In the genomic region with DNA sequence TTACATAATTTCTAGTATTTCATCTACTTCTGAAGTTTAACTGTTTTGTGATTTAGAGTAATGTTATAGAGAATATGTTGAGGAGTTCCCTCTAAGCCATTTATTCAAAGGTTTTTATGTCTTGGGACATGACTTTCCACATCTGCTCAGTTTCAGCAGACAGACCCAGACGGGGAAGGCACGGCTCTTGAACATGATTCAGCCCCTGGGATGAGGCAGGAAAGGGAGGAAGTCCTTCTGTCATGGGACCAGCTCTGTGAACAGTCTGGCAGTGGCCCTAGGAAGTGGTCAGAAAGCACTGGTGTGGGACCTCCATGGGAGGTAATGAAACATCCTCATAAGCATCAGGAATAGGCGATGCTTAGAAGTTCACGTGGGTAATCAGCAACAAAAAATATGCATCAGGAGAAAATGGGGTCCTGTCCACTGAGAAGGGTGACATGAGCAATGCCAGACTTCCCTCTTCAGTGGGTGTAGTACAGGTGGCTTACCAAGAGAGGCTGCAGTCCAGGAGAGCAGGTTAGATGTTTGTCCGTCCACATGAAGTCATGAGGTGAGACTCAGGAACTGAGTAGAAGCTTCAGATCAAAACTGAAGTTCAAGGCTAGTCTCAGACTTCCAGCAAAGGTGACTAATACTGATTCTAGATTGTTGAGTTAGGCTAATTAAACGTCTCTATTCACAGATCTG, we compare ENCODE assay signal across 24 cellular contexts.
DNase-seq lines count a peak whose midpoint lies in the region; ATAC-seq and TF ChIP-seq lines count a peak whose summit lies in the region.
"Had no signal": no experiment of that assay in that cellular context is flagged by ENCODE, and none has a peak within 500 bp of the region (broad histone marks: within the 10 kb centered on the region; RNA-seq: fewer than 3 reads in every experiment).

No MANE protein-coding gene starts in this region.

- 55 to 67% (median 60%) methylated on average over 6 of the region's 6 CpGs for WGBS in spleen, 5 donors

- POLR2A ChIA-PET in HCT116 (lab: Charles Lee) = no interaction called here

- TF ChIP-seq POLR2A in HCT116 (IDR thresholded peaks at IDR 0.05; ENCODE audit: borderline replicate concordance, extremely low read depth, insufficient read depth, insufficient read length) = no peak
- TF ChIP-seq POLR2A in spleen (IDR thresholded peaks at IDR 0.05) = no peak
- no peak for TF ChIP-seq POLR2A in erythroblast (IDR thresholded peaks at IDR 0.05; ENCODE audit: low read length)

- H3K9me3 ChIP-seq in HCT116 (ENCODE audit: control insufficient read depth in 1 of 2, insufficient read depth in 1 of 2, low read depth in 1 of 2, low read length in 2 of 2) = no peaks in the 10 kb centered on the region
- peaks cover 0 to 29% (median 24%) of the 10 kb centered on the region in 8 donors for H3K9me3 ChIP-seq in spleen

- H3K36me3 ChIP-seq in HCT116 (ENCODE audit: control insufficient read depth in 1 of 2, insufficient read depth in 2 of 2, low read length in 2 of 2) = no peaks in the 10 kb centered on the region
- no peaks in the 10 kb centered on the region for H3K36me3 ChIP-seq in spleen
- H3K36me3 ChIP-seq: ascending aorta, lower lobe of right lung, WERI-Rb-1 had no signal

- no peak overlapping the region for H3K4me2 ChIP-seq in HCT116 (ENCODE audit: low read length)
- H3K4me2 ChIP-seq: PC-9 had no signal

- RAD21 ChIA-PET in HCT116 (lab: Charles Lee; ENCODE audit: low non-redundant PET in 1 of 2, low total read pairs in 2 of 2, uncharacterized antibody in 2 of 2, unreplicated experiment in 2 of 2) = no interaction called here

- no TSS peak for BruUV-seq in HCT116 (replicated peaks; lab: Mats Ljungman, UMichigan)

- H3K4me3 ChIP-seq in HCT116 (replicated peaks in 1 of 2; ENCODE audit: low read depth in 1 of 2, low read length in 2 of 2) (no peak overlapping the region), fibroblast of pulmonary artery (replicated peaks; ENCODE audit: low read depth, low read length) (no peak overlapping the region), spleen (no peak overlapping the region)
- H3K4me3 ChIP-seq: ascending aorta, lower lobe of right lung, mucosa of descending colon, PC-9 had no signal

- no peak for TF ChIP-seq CTCF in HCT116 (IDR thresholded peaks at IDR 0.05 in 2 of 3, conservative IDR thresholded peaks at IDR 0.05 in 1 of 3; ENCODE audit: borderline replicate concordance in 1 of 3, insufficient read depth in 1 of 3, low read depth in 2 of 3, low read length in 2 of 3)
- no peak for TF ChIP-seq CTCF in fibroblast of pulmonary artery (IDR thresholded peaks at IDR 0.05; ENCODE audit: low read length, missing control alignments)
- TF ChIP-seq CTCF in spleen (IDR thresholded peaks at IDR 0.05 in 8 of 11, conservative IDR thresholded peaks at IDR 0.05 in 3 of 11) = no peak

- no peaks in the 10 kb centered on the region for H3K27me3 ChIP-seq in HCT116 (ENCODE audit: insufficient read depth, low read length)
- no peaks in the 10 kb centered on the region for H3K27me3 ChIP-seq in spleen (replicated peaks in 1 of 7)
- H3K27me3 ChIP-seq: ascending aorta had no signal

- ATAC-seq in HCT116 (peak; percentile 55; the same call in 1 of the 2 replicates), GM21619 (IDR thresholded peaks at IDR 0.05; ENCODE audit: unreplicated experiment) (no peak)
- ATAC-seq: lower lobe of right lung, mucosa of descending colon had no signal

- no peaks in the 10 kb centered on the region for H3K79me2 ChIP-seq in HCT116 (ENCODE audit: insufficient read depth, low read length)

- no peak overlapping the region for H3K9ac ChIP-seq in HCT116 (ENCODE audit: low read length)

- intact Hi-C loops in HCT116 (cut with micrococcal nuclease) = no loop called here
- intact Hi-C loops in spleen (cut with DNase I; ENCODE audit: low total_unique reads) = no loop called here

- H3K4me1 ChIP-seq in HCT116 (ENCODE audit: control insufficient read depth in 1 of 2, insufficient read depth in 2 of 2, low read length in 2 of 2) = no peaks in the 10 kb centered on the region
- no peaks in the 10 kb centered on the region for H3K4me1 ChIP-seq in spleen
- H3K4me1 ChIP-seq: ascending aorta, lower lobe of right lung had no signal

- no peak for TF ChIP-seq RAD21 in HCT116 (IDR thresholded peaks at IDR 0.05; ENCODE audit: low read depth)

- CTCF ChIA-PET in HCT116 (lab: Charles Lee) = no interaction called here

- DNase-seq in HCT116 (ENCODE audit: low read depth, low spot score) (no peak), RPMI7951 (ENCODE audit: low read depth) (peak; percentile 6), fibroblast of pulmonary artery (ENCODE audit: low read depth) (peak; percentile 53), spleen (no peak), hypothalamus (lab: John Stamatoyannopoulos, UW) (no peak), erythroblast (lab: John Stamatoyannopoulos, UW) (no peak)
- DNase-seq: activated CD4-positive, alpha-beta T cell treated with anti-CD3 and anti-CD28 coated beads for 48 hours; activated CD8-positive, alpha-beta memory T cell treated with anti-CD3 and anti-CD28 coated beads for 24 hours; activated effector memory CD4-positive, alpha-beta T cell treated with anti-CD3 and anti-CD28 coated beads, Interleukin-2, amount 50 U/mL, for 16 hours; activated naive CD8-positive, alpha-beta T cell treated with anti-CD3 and anti-CD28 coated beads for 36 hours; activated T-cell treated with anti-CD3 and anti-CD28 coated beads, Interleukin-2, amount 50 U/mL, for 1 hour; central memory CD4-positive, alpha-beta T cell; glutamatergic neuron; H9; lower lobe of right lung; mucosa of descending colon; NCI-H1092 treated with DMSO at 0.1 percent for 48 hours; NCI-H187 treated with DMSO at 0.1 percent for 48 hours; NCI-H524; PC-9; SHP77; WERI-Rb-1 had no signal

- H3K27ac ChIP-seq in HCT116 (ENCODE audit: low read depth, low read length) = no peak overlapping the region
- peak overlapping the region in 6 of 8 donors; percentile 6 to 44 (median 19) for H3K27ac ChIP-seq in spleen
- H3K27ac ChIP-seq: ascending aorta, lower lobe of right lung, PC-9, WERI-Rb-1 had no signal

- H2AFZ ChIP-seq in HCT116 (ENCODE audit: low read depth, low read length, poor library complexity, severe bottlenecking) = no peak overlapping the region
- H2AFZ ChIP-seq: PC-9 had no signal

- H4K20me1 ChIP-seq in HCT116 (ENCODE audit: insufficient read depth) = no peaks in the 10 kb centered on the region

- no peaks in the 10 kb centered on the region for H3K9me2 ChIP-seq in HCT116 (ENCODE audit: insufficient read depth)

TF ChIP-seq in HCT116, 20 proteins besides CTCF, POLR2A, EP300 and RAD21 (continues in another document):
- no peak for TF ChIP-seq ELF1 (IDR thresholded peaks at IDR 0.05; ENCODE audit: borderline replicate concordance, low read depth)
- no peak for TF ChIP-seq EGR1 (IDR thresholded peaks at IDR 0.05; ENCODE audit: low read depth)
- no peak for TF ChIP-seq JUND (IDR thresholded peaks at IDR 0.05)
- no peak for TF ChIP-seq SP1 (IDR thresholded peaks at IDR 0.05; ENCODE audit: low read depth)
- TF ChIP-seq EZH2phosphoT487 (IDR thresholded peaks at IDR 0.05; ENCODE audit: borderline replicate concordance) = no peak
- TF ChIP-seq POLR2AphosphoS5 (IDR thresholded peaks at IDR 0.05; ENCODE audit: low read depth, low read length) = no peak
- no peak for TF ChIP-seq TCF7L2 (IDR thresholded peaks at IDR 0.05; ENCODE audit: borderline replicate concordance, extremely low read depth, insufficient read depth, insufficient read length)
- TF ChIP-seq, protein P1, sequence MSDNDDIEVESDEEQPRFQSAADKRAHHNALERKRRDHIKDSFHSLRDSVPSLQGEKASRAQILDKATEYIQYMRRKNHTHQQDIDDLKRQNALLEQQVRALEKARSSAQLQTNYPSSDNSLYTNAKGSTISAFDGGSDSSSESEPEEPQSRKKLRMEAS (IDR thresholded peaks at IDR 0.05) = no peak
- no peak for TF ChIP-seq CEBPB (IDR thresholded peaks at IDR 0.05; ENCODE audit: low read depth)
- TF ChIP-seq SRF (IDR thresholded peaks at IDR 0.05; ENCODE audit: low read depth) = no peak
- TF ChIP-seq EZH2 (IDR thresholded peaks at IDR 0.05) = no peak
- TF ChIP-seq, protein P2, sequence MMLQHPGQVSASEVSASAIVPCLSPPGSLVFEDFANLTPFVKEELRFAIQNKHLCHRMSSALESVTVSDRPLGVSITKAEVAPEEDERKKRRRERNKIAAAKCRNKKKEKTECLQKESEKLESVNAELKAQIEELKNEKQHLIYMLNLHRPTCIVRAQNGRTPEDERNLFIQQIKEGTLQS (IDR thresholded peaks at IDR 0.05) = no peak
- TF ChIP-seq, protein P3, sequence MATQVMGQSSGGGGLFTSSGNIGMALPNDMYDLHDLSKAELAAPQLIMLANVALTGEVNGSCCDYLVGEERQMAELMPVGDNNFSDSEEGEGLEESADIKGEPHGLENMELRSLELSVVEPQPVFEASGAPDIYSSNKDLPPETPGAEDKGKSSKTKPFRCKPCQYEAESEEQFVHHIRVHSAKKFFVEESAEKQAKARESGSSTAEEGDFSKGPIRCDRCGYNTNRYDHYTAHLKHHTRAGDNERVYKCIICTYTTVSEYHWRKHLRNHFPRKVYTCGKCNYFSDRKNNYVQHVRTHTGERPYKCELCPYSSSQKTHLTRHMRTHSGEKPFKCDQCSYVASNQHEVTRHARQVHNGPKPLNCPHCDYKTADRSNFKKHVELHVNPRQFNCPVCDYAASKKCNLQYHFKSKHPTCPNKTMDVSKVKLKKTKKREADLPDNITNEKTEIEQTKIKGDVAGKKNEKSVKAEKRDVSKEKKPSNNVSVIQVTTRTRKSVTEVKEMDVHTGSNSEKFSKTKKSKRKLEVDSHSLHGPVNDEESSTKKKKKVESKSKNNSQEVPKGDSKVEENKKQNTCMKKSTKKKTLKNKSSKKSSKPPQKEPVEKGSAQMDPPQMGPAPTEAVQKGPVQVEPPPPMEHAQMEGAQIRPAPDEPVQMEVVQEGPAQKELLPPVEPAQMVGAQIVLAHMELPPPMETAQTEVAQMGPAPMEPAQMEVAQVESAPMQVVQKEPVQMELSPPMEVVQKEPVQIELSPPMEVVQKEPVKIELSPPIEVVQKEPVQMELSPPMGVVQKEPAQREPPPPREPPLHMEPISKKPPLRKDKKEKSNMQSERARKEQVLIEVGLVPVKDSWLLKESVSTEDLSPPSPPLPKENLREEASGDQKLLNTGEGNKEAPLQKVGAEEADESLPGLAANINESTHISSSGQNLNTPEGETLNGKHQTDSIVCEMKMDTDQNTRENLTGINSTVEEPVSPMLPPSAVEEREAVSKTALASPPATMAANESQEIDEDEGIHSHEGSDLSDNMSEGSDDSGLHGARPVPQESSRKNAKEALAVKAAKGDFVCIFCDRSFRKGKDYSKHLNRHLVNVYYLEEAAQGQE (IDR thresholded peaks at IDR 0.05; ENCODE audit: low read depth) = no peak

Comparison
In these comparisons a context has a peak if more than half of its experiments do, and no peak if none do; other contexts are left out.
1. DNase-seq: peak in RPMI7951 (single experiment) and fibroblast of pulmonary artery (single experiment); none in HCT116 (single experiment), spleen (single experiment), hypothalamus (0 of 51) and erythroblast (0 of 2).